9 cellular contexts compared by ENCODE assay signal in genomic region chr6:118724211-118724610, GRCh38.
DNase-seq lines count a peak whose midpoint lies in the region; ATAC-seq lines count a peak whose summit lies in the region.
"Had no signal": no experiment of that assay in that cellular context is flagged by ENCODE, and none has a peak within 500 bp of the region (broad histone marks: within the 10 kb centered on the region; RNA-seq: fewer than 3 reads in every experiment).

No MANE protein-coding gene starts in this region.

- no peaks in the 10 kb centered on the region for H3K36me3 Mint-ChIP-seq in memory B cell

- peak overlapping the region; percentile 72 for H3K4me3 Mint-ChIP-seq in memory B cell
- H3K4me3 Mint-ChIP-seq: GM23338 had no signal

- peaks cover 2% of the 10 kb centered on the region for H3K9me3 Mint-ChIP-seq in memory B cell
- H3K9me3 Mint-ChIP-seq: GM23338 had no signal

- H3K27me3 Mint-ChIP-seq in memory B cell, result no peaks in the 10 kb centered on the region

- peak overlapping the region; percentile 80 for H3K27ac Mint-ChIP-seq in memory B cell
- H3K27ac Mint-ChIP-seq: GM23338 had no signal

- H3K4me1 Mint-ChIP-seq in memory B cell, result peaks cover 42% of the 10 kb centered on the region
- H3K4me1 Mint-ChIP-seq: GM23338 had no signal

- in situ Hi-C loops in KBM-7 (cut with MboI; ENCODE audit: low pct_unique_long_range_greater_than_20kb, low sequenced_read_pairs), result no loop called here

- ATAC-seq in GM18907 (IDR thresholded peaks at IDR 0.05; ENCODE audit: unreplicated experiment) (peak; percentile 88), GM21737 (IDR thresholded peaks at IDR 0.05; ENCODE audit: unreplicated experiment) (peak; percentile 74), HG03565 (IDR thresholded peaks at IDR 0.05; ENCODE audit: unreplicated experiment) (peak; percentile 92), memory B cell (ENCODE audit: low read depth) (peak; percentile 83)
- ATAC-seq: GM23338 had no signal

- intact Hi-C loops in posterior cingulate gyrus (cut with DNase I) (no loop called here), head of caudate nucleus (cut with DNase I) (no loop called here)

- DNase-seq in memory B cell (ENCODE audit: low spot score in 2 of 2), result no peak
- DNase-seq in posterior cingulate gyrus, result no peak
- no peak for DNase-seq in head of caudate nucleus
- no peak for DNase-seq in KG1 (lab: John Stamatoyannopoulos, UW)
- DNase-seq in KBM-7, result no peak
